ENCODE assay signal across 32 cellular contexts in genomic region chr12:38099686-38100085, GRCh38.
"Had no signal": no experiment of that assay in that cellular context is flagged by ENCODE, and none has a peak within 500 bp of the region (broad histone marks: within the 10 kb centered on the region; RNA-seq: fewer than 3 reads in every experiment).

No MANE protein-coding gene starts in this region.

- ATAC-seq: activated CD4-positive, alpha-beta T cell treated with anti-CD3 and anti-CD28 coated beads for 36 hours; activated CD8-positive, alpha-beta memory T cell treated with anti-CD3 and anti-CD28 coated beads, Interleukin-2, amount 10 ng/mL, durations not matched to agents 7 days and 5 days; activated CD8-positive, alpha-beta T cell treated with anti-CD3 and anti-CD28 coated beads, Interleukin-2, amount 10 ng/mL, durations not matched to agents 7 days and 5 days; activated naive CD8-positive, alpha-beta T cell treated with anti-CD3 and anti-CD28 coated beads, Interleukin-2, amount 50 U/mL, for 24 hours; body of pancreas; effector memory CD8-positive, alpha-beta T cell; foreskin keratinocyte; gastrocnemius medialis; T-helper 17 cell had no signal

- H3K27me3 ChIP-seq: body of pancreas, esophagus muscularis mucosa, foreskin keratinocyte, gastrocnemius medialis had no signal

- H3K4me1 ChIP-seq: body of pancreas, esophagus muscularis mucosa, foreskin keratinocyte, gastrocnemius medialis had no signal

- H3K27ac ChIP-seq: body of pancreas, esophagus muscularis mucosa, foreskin keratinocyte, gastrocnemius medialis had no signal

- H3K27ac Mint-ChIP-seq: activated CD4-positive, alpha-beta memory T cell treated with anti-CD3 and anti-CD28 coated beads for 36 hours; activated CD4-positive, alpha-beta T cell treated with anti-CD3 and anti-CD28 coated beads for 36 hours; activated CD4-positive, alpha-beta T cell treated with anti-CD3 and anti-CD28 coated beads, Interleukin-2, amount 10 ng/mL, durations not matched to agents 24 days and 14 days; activated CD8-positive, alpha-beta memory T cell treated with anti-CD3 and anti-CD28 coated beads, Interleukin-2, amount 10 ng/mL, durations not matched to agents 7 days and 5 days; activated CD8-positive, alpha-beta T cell treated with anti-CD3 and anti-CD28 coated beads, Interleukin-2, amount 10 ng/mL, durations not matched to agents 7 days and 5 days; activated naive CD4-positive, alpha-beta T cell treated with anti-CD3 and anti-CD28 coated beads for 36 hours; activated naive CD4-positive, alpha-beta T cell treated with anti-CD3 and anti-CD28 coated beads, Interleukin-2, amount 50 U/mL, for 24 hours; activated naive CD8-positive, alpha-beta T cell treated with anti-CD3 and anti-CD28 coated beads for 36 hours; activated naive CD8-positive, alpha-beta T cell treated with anti-CD3 and anti-CD28 coated beads, Interleukin-2, amount 50 U/mL, for 24 hours; activated T-helper 1 cell treated with anti-CD3 and anti-CD28 coated beads, Interleukin-12 subunit alpha, Interleukin-12 subunit beta, Interleukin-2, Interleukin-4 antibody, amounts not matched to agents 30 ng/mL and 10 ng/mL and 1 ng/mL, durations not matched to agents 14 hours and 24 hours and 36 hours; activated T-helper 2 cell treated with anti-CD3 and anti-CD28 coated beads, Interferon-gamma antibody, Interleukin-2, Interleukin-4, amounts not matched to agents 10 μg/mL and 5 μg/mL and 100 μg/mL, durations not matched to agents 14 hours and 24 hours and 36 hours; effector memory CD8-positive, alpha-beta T cell; T-helper 17 cell; T-helper 2 cell treated with Interferon-gamma antibody and Interleukin-4, amounts not matched to agents 5 μg/mL and 100 μg/mL, for 36 hours had no signal

- DNase-seq: activated CD4-positive, alpha-beta memory T cell treated with anti-CD3 and anti-CD28 coated beads for 36 hours; activated CD4-positive, alpha-beta T cell treated with anti-CD3 and anti-CD28 coated beads for 36 hours; activated CD4-positive, alpha-beta T cell treated with anti-CD3 and anti-CD28 coated beads, Interleukin-2, amount 10 ng/mL, durations not matched to agents 24 days and 14 days; activated CD4-positive, CD25-positive, alpha-beta regulatory T cell; activated CD4-positive, CD25-positive, alpha-beta regulatory T cell treated with anti-CD3 and anti-CD28 coated beads, Interleukin-2, amount 50 U/mL, for 72 hours; activated CD8-positive, alpha-beta memory T cell treated with anti-CD3 and anti-CD28 coated beads, Interleukin-2, amount 10 ng/mL, durations not matched to agents 7 days and 5 days; activated CD8-positive, alpha-beta memory T cell treated with anti-CD3 and anti-CD28 coated beads, Interleukin-2, amount 50 U/mL, for 4 hours; activated CD8-positive, alpha-beta T cell treated with anti-CD3 and anti-CD28 coated beads, Interleukin-2, amount 10 ng/mL, durations not matched to agents 7 days and 5 days; activated effector memory CD4-positive, alpha-beta T cell treated with anti-CD3 and anti-CD28 coated beads, Interleukin-2, amount 50 U/mL, for 16 hours; activated naive CD4-positive, alpha-beta T cell treated with anti-CD3 and anti-CD28 coated beads for 36 hours; activated naive CD8-positive, alpha-beta T cell treated with anti-CD3 and anti-CD28 coated beads for 36 hours; activated naive CD8-positive, alpha-beta T cell treated with anti-CD3 and anti-CD28 coated beads, Interleukin-2, amount 50 U/mL, for 24 hours; activated T-cell treated with anti-CD3 and anti-CD28 coated beads, Interleukin-2, amount 50 U/mL, for 1 hour; activated T-cell treated with anti-CD3 and anti-CD28 coated beads, Interleukin-2, amount 50 U/mL, for 48 hours; body of pancreas; caudate nucleus; cortex of kidney; dermis blood vessel endothelial cell; effector CD4-positive, alpha-beta T cell; effector memory CD8-positive, alpha-beta T cell; erythroblast; foreskin keratinocyte; gastrocnemius medialis; glutamatergic neuron; T-helper 1 cell; T-helper 17 cell; T1000 had no signal

- H3K4me3 Mint-ChIP-seq: activated CD4-positive, alpha-beta memory T cell treated with anti-CD3 and anti-CD28 coated beads for 36 hours; activated CD4-positive, alpha-beta T cell treated with anti-CD3 and anti-CD28 coated beads for 36 hours; activated CD4-positive, alpha-beta T cell treated with anti-CD3 and anti-CD28 coated beads, Interleukin-2, amount 10 ng/mL, durations not matched to agents 24 days and 14 days; activated CD8-positive, alpha-beta memory T cell treated with anti-CD3 and anti-CD28 coated beads, Interleukin-2, amount 10 ng/mL, durations not matched to agents 7 days and 5 days; activated CD8-positive, alpha-beta T cell treated with anti-CD3 and anti-CD28 coated beads, Interleukin-2, amount 10 ng/mL, durations not matched to agents 7 days and 5 days; activated naive CD4-positive, alpha-beta T cell treated with anti-CD3 and anti-CD28 coated beads for 36 hours; activated naive CD4-positive, alpha-beta T cell treated with anti-CD3 and anti-CD28 coated beads, Interleukin-2, amount 50 U/mL, for 24 hours; activated naive CD8-positive, alpha-beta T cell treated with anti-CD3 and anti-CD28 coated beads for 36 hours; activated naive CD8-positive, alpha-beta T cell treated with anti-CD3 and anti-CD28 coated beads, Interleukin-2, amount 50 U/mL, for 24 hours; activated T-helper 1 cell treated with anti-CD3 and anti-CD28 coated beads, Interleukin-12 subunit alpha, Interleukin-12 subunit beta, Interleukin-2, Interleukin-4 antibody, amounts not matched to agents 30 ng/mL and 10 ng/mL and 1 ng/mL, durations not matched to agents 14 hours and 24 hours and 36 hours; effector memory CD8-positive, alpha-beta T cell; T-helper 17 cell; T-helper 2 cell treated with Interferon-gamma antibody and Interleukin-4, amounts not matched to agents 5 μg/mL and 100 μg/mL, for 36 hours had no signal

- H3K36me3 ChIP-seq: esophagus muscularis mucosa, gastrocnemius medialis had no signal

- H3K9me3 Mint-ChIP-seq: activated naive CD4-positive, alpha-beta T cell treated with anti-CD3 and anti-CD28 coated beads, Interleukin-2, amount 50 U/mL, for 24 hours had no signal

- H3K4me3 ChIP-seq: body of pancreas, esophagus muscularis mucosa, gastrocnemius medialis had no signal

- H3K36me3 Mint-ChIP-seq: activated CD4-positive, alpha-beta memory T cell treated with anti-CD3 and anti-CD28 coated beads for 36 hours; activated naive CD4-positive, alpha-beta T cell treated with anti-CD3 and anti-CD28 coated beads, Interleukin-2, amount 50 U/mL, for 24 hours; activated naive CD8-positive, alpha-beta T cell treated with anti-CD3 and anti-CD28 coated beads for 36 hours had no signal

- H3K27me3 Mint-ChIP-seq: activated CD4-positive, alpha-beta memory T cell treated with anti-CD3 and anti-CD28 coated beads for 36 hours; activated CD4-positive, alpha-beta T cell treated with anti-CD3 and anti-CD28 coated beads for 36 hours; activated CD4-positive, alpha-beta T cell treated with anti-CD3 and anti-CD28 coated beads, Interleukin-2, amount 10 ng/mL, durations not matched to agents 24 days and 14 days; activated CD8-positive, alpha-beta memory T cell treated with anti-CD3 and anti-CD28 coated beads, Interleukin-2, amount 10 ng/mL, durations not matched to agents 7 days and 5 days; activated naive CD4-positive, alpha-beta T cell treated with anti-CD3 and anti-CD28 coated beads, Interleukin-2, amount 50 U/mL, for 24 hours; activated naive CD8-positive, alpha-beta T cell treated with anti-CD3 and anti-CD28 coated beads for 36 hours; activated naive CD8-positive, alpha-beta T cell treated with anti-CD3 and anti-CD28 coated beads, Interleukin-2, amount 50 U/mL, for 24 hours; effector memory CD8-positive, alpha-beta T cell; T-helper 17 cell had no signal

- H3K4me1 Mint-ChIP-seq: activated CD4-positive, alpha-beta T cell treated with anti-CD3 and anti-CD28 coated beads for 36 hours; activated CD4-positive, alpha-beta T cell treated with anti-CD3 and anti-CD28 coated beads, Interleukin-2, amount 10 ng/mL, durations not matched to agents 24 days and 14 days; activated CD8-positive, alpha-beta memory T cell treated with anti-CD3 and anti-CD28 coated beads, Interleukin-2, amount 10 ng/mL, durations not matched to agents 7 days and 5 days; activated naive CD4-positive, alpha-beta T cell treated with anti-CD3 and anti-CD28 coated beads, Interleukin-2, amount 50 U/mL, for 24 hours; activated naive CD8-positive, alpha-beta T cell treated with anti-CD3 and anti-CD28 coated beads for 36 hours; activated naive CD8-positive, alpha-beta T cell treated with anti-CD3 and anti-CD28 coated beads, Interleukin-2, amount 50 U/mL, for 24 hours; T-helper 17 cell had no signal
